Comparison of ENCODE assay signal across 25 cellular contexts in the genomic region with DNA sequence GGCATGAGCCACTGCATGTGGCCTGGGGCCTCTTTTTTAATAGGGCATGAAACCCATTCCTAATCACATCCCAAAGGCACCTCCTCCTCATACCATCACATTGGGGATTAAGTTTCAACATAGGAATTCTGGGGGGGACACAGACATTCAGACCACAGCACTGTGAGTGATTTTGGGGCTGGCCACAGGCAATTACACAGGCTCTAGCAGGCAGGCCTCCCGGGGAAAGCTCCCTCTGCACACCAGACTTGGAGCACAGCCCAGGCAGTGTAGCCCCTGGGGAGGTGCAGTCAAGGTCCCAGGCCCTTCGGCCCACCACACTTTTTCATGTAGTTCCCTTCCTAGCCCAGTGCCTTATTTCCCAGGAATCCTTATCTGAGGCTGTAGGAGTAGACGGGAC. TPM values are rescaled to one million over a fixed set of nuclear protein-coding genes. Genes with fewer than 3 reads are reported as not detected.
"Had no signal": no experiment of that assay in that cellular context is flagged by ENCODE, and none has a peak within 500 bp of the region (broad histone marks: within the 10 kb centered on the region; RNA-seq: fewer than 3 reads in every experiment).

No MANE protein-coding gene starts in this region.

- H3K27ac Mint-ChIP-seq: activated naive CD4-positive, alpha-beta T cell treated with anti-CD3 and anti-CD28 coated beads, Interleukin-2, amount 50 U/mL, for 72 hours; activated T-cell treated with anti-CD3 and anti-CD28 coated beads, Interleukin-2, amount 50 U/mL, for 24 hours; activated T-helper 17 cell treated with anti-CD3 and anti-CD28 coated beads, Interleukin-2, amount 50 U/mL, for 72 hours; neural progenitor cell; T-cell; T-helper 2 cell treated with Interferon-gamma antibody and Interleukin-4, amounts not matched to agents 5 μg/mL and 100 μg/mL, for 36 hours had no signal

- H3K4me1 ChIP-seq: neural progenitor cell had no signal

- FAIRE-seq: astrocyte, colon, islet of Langerhans had no signal

- H2AFZ ChIP-seq: neural progenitor cell had no signal

- H3K9ac ChIP-seq: neural progenitor cell had no signal

- H3K27ac ChIP-seq: dorsolateral prefrontal cortex, esophagus muscularis mucosa, gastroesophageal sphincter, neural progenitor cell, suprapubic skin, tibial nerve, VCaP had no signal

- ATAC-seq: activated naive CD4-positive, alpha-beta T cell treated with anti-CD3 and anti-CD28 coated beads, Interleukin-2, amount 50 U/mL, for 72 hours; activated T-helper 17 cell treated with anti-CD3 and anti-CD28 coated beads, Interleukin-2, amount 50 U/mL, for 72 hours; effector memory CD8-positive, alpha-beta T cell; gastroesophageal sphincter; naive thymus-derived CD8-positive, alpha-beta T cell; stimulated activated naive CD8-positive, alpha-beta T cell treated with anti-CD3 and anti-CD28 coated beads, Interleukin-15, amount 100 ng/mL, for 72 hours; T-cell had no signal

- H3K4me3 ChIP-seq: dorsolateral prefrontal cortex, esophagus muscularis mucosa, gastroesophageal sphincter, neural progenitor cell, suprapubic skin, tibial nerve had no signal

- H3K27me3 Mint-ChIP-seq: activated T-cell treated with anti-CD3 and anti-CD28 coated beads, Interleukin-2, amount 50 U/mL, for 24 hours; activated T-helper 17 cell treated with anti-CD3 and anti-CD28 coated beads, Interleukin-2, amount 50 U/mL, for 72 hours; central memory CD8-positive, alpha-beta T cell; effector memory CD8-positive, alpha-beta T cell; naive thymus-derived CD8-positive, alpha-beta T cell; stimulated activated naive CD8-positive, alpha-beta T cell treated with anti-CD3 and anti-CD28 coated beads, Interleukin-15, amount 100 ng/mL, for 72 hours; T-cell had no signal

- H3K9me3 Mint-ChIP-seq: activated naive CD4-positive, alpha-beta T cell treated with anti-CD3 and anti-CD28 coated beads, Interleukin-2, amount 50 U/mL, for 72 hours; activated T-cell treated with anti-CD3 and anti-CD28 coated beads, Interleukin-2, amount 50 U/mL, for 24 hours; activated T-helper 17 cell treated with anti-CD3 and anti-CD28 coated beads, Interleukin-2, amount 50 U/mL, for 72 hours; central memory CD8-positive, alpha-beta T cell; effector memory CD8-positive, alpha-beta T cell; naive thymus-derived CD8-positive, alpha-beta T cell; neural progenitor cell; stimulated activated naive CD8-positive, alpha-beta T cell treated with anti-CD3 and anti-CD28 coated beads, Interleukin-15, amount 100 ng/mL, for 72 hours; T-cell; T-helper 2 cell treated with Interferon-gamma antibody and Interleukin-4, amounts not matched to agents 5 μg/mL and 100 μg/mL, for 36 hours had no signal

- H3K4me2 ChIP-seq: neural progenitor cell had no signal

- H3K9me3 ChIP-seq: esophagus muscularis mucosa, gastroesophageal sphincter, suprapubic skin, tibial nerve had no signal

- H3K36me3 ChIP-seq: neural progenitor cell had no signal

- H3K4me3 Mint-ChIP-seq: activated T-cell treated with anti-CD3 and anti-CD28 coated beads, Interleukin-2, amount 50 U/mL, for 24 hours; activated T-helper 17 cell treated with anti-CD3 and anti-CD28 coated beads, Interleukin-2, amount 50 U/mL, for 72 hours; central memory CD8-positive, alpha-beta T cell; effector memory CD8-positive, alpha-beta T cell; neural progenitor cell; stimulated activated naive CD8-positive, alpha-beta T cell treated with anti-CD3 and anti-CD28 coated beads, Interleukin-15, amount 100 ng/mL, for 72 hours; T-cell; T-helper 2 cell treated with Interferon-gamma antibody and Interleukin-4, amounts not matched to agents 5 μg/mL and 100 μg/mL, for 36 hours had no signal

- DNase-seq: activated CD4-positive, CD25-positive, alpha-beta regulatory T cell treated with anti-CD3 and anti-CD28 coated beads, Interleukin-2, amount 50 U/mL, for 72 hours; activated CD8-positive, alpha-beta memory T cell treated with anti-CD3 and anti-CD28 coated beads for 24 hours; activated CD8-positive, alpha-beta memory T cell treated with anti-CD3 and anti-CD28 coated beads, Interleukin-2, amount 50 U/mL, for 4 hours; activated T-cell treated with anti-CD3 and anti-CD28 coated beads, Interleukin-2, amount 50 U/mL, for 24 hours; dorsolateral prefrontal cortex; effector memory CD8-positive, alpha-beta T cell; naive thymus-derived CD8-positive, alpha-beta T cell; posterior cingulate gyrus; stimulated activated CD4-positive, alpha-beta T cell treated with anti-CD3 and anti-CD28 coated beads, Interleukin-4, amount 100 ng/mL, for 24 hours; stimulated activated naive CD8-positive, alpha-beta T cell treated with anti-CD3 and anti-CD28 coated beads, Interleukin-15, amount 100 ng/mL, for 72 hours; T-cell had no signal

- H3K27me3 ChIP-seq: dorsolateral prefrontal cortex, esophagus muscularis mucosa, gastroesophageal sphincter, neural progenitor cell, suprapubic skin, tibial nerve had no signal

RNA-seq across cellular contexts. Expression of a gene that starts 28.7 kb away (rescaled TPM):
- total RNA-seq: activated T-helper 17 cell treated with anti-CD3 and anti-CD28 coated beads, Interleukin-2, amount 50 U/mL, for 72 hours; gastroesophageal sphincter; lower leg skin; naive thymus-derived CD8-positive, alpha-beta T cell; suprapubic skin; T-cell had no signal
- polyA plus RNA-seq: naive thymus-derived CD8-positive, alpha-beta T cell had no signal
